In the genomic region with DNA sequence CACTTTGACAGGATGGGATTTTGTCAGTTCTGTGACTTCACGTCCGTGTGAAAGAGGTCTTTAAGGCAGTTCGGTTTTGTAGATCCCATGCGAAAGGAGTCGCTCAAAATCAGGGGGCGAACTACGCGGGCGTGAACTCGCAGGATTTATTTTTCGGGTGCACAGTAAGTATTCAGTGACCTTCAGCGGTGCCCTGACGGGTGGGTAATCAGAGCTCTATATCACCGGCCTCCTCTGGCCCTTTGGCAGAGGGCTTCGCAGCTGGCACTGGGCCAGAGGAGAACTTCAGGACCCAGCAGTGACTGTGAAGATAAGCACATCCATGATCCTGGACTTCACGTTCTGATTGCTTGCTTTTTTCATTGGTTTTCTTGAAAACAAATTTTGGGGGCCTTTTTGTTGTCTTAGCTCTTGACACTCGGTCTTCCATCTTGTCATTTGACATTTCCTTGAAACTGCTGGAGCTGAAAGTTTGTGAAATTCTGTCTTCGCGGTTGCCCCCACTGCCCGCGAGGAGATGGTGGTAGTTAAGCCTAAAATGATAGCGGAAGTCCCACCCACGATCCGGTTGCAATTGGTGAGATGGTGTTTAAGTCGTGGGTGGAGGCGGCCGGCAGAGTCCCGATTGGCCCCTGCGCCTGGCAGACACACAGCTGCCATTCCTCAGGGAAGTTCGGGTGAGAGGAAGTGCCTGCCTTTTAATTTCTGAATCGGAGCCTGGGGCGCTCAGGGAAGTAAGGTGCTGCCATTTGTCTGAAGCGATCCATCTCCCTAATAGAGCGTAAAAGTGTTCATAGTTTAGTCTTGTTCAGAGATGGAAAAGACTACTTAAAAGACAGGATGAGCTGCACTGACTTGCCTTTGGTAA, we compare ENCODE assay signal across 8 cellular contexts. TPM values are rescaled to one million over a fixed set of nuclear protein-coding genes. Genes with fewer than 3 reads are reported as not detected.
A peak's percentile ranks its signal among the peaks of the same experiment; 100 is the strongest.
DNase-seq lines count a peak whose midpoint lies in the region; ATAC-seq, FAIRE-seq and TF ChIP-seq lines count a peak whose summit lies in the region.

A gene (minus strand): TSS at position 535 of the 868 bp plus-strand sequence. CDS start 872 bp downstream, outside the sequence.

- peak; percentile 68 for FAIRE-seq in HepG2 (lab: Jason Lieb, UNC)

- peak; percentile 5 to 57; a peak in 2 of 4 replicates for TF ChIP-seq POLR2A in HepG2 (IDR thresholded peaks at IDR 0.05; ENCODE audit: insufficient read depth in 1 of 2, low read depth in 2 of 2, low read length in 2 of 2)

- peaks cover 76% of the 10 kb centered on the region for H3K79me2 ChIP-seq in HepG2 (ENCODE audit: insufficient read depth, low read length)

- in situ Hi-C loops in HepG2 (cut with HindIII; ENCODE audit: extremely low pct_ligation_motif_present, low pct_unique_long_range_greater_than_20kb): no loop called here

- H2AFZ ChIP-seq in HepG2 (ENCODE audit: low read length): no peak within 1 kb of the TSS

- peaks cover 1 to 75% (median 31%) of the 10 kb centered on the region in 11 experiments; a peak in 16 of 22 replicates for H4K20me1 ChIP-seq in BLaER1 treated with 17β-estradiol and CSF1 and Interleukin-3, amounts not matched to agents 10 nM and 100 nM
- H4K20me1 ChIP-seq in HepG2 (ENCODE audit: insufficient read depth, low read length): peaks cover 33% of the 10 kb centered on the region

- H3K9ac ChIP-seq in BLaER1 treated with 17β-estradiol and CSF1 and Interleukin-3, amounts not matched to agents 10 nM and 100 nM: peak within 1 kb of the TSS; percentile 87 to 98 (median 96)
- H3K9ac ChIP-seq in HepG2 (ENCODE audit: insufficient read depth, low read depth, low read length): peak within 1 kb of the TSS; percentile 95

- TSS peak; percentile 50 for BruUV-seq in HepG2 (replicated peaks; lab: Mats Ljungman, UMichigan)

- no peaks in the 10 kb centered on the region; a peak in 1 of 22 replicates for H3K9me3 ChIP-seq in BLaER1 treated with 17β-estradiol and CSF1 and Interleukin-3, amounts not matched to agents 10 nM and 100 nM (replicated peaks in 1 of 11)
- no peaks in the 10 kb centered on the region for H3K9me3 ChIP-seq in HepG2 (ENCODE audit: low read length)

- CTCF ChIA-PET in HepG2 (lab: Yijun Ruan, JAX; ENCODE audit: low intra/inter-chr PET ratio, low total read pairs): no interaction called here

- ATAC-seq in GM19351 (IDR thresholded peaks at IDR 0.05; ENCODE audit: unreplicated experiment) (peak; percentile 58), HG03521 (IDR thresholded peaks at IDR 0.05; ENCODE audit: unreplicated experiment) (peak; percentile 63), HepG2 (peak; percentile 89)

- under 1% methylated on average over 21 of the region's 34 CpGs for WGBS in HepG2 (ENCODE audit: low lambda C conversion rate)

- no peak for TF ChIP-seq EP300 in HepG2 (IDR thresholded peaks at IDR 0.05; ENCODE audit: low read depth in 2 of 2, low read length in 2 of 2)
- no peak for TF ChIP-seq EP300 in HepG2 (CRISPR knock-in tag; IDR thresholded peaks at IDR 0.05; ENCODE audit: borderline replicate concordance)

- peak within 1 kb of the TSS; percentile 80 to 97 (median 94) for H3K27ac ChIP-seq in BLaER1 treated with 17β-estradiol and CSF1 and Interleukin-3, amounts not matched to agents 10 nM and 100 nM
- H3K27ac ChIP-seq in HepG2 (ENCODE audit: extremely low read length, insufficient read depth, low read length): peak within 1 kb of the TSS; percentile 88

- peak; percentile 94 for DNase-seq in NCI-H748 treated with DMSO at 0.1 percent for 48 hours (lab: John Stamatoyannopoulos, UW)
- DNase-seq in activated CD4-positive, alpha-beta T cell treated with anti-CD3 and anti-CD28 coated beads, Interleukin-2, amount 50 U/mL, for 48 hours: peak; percentile 85 to 90
- peak; percentile 77 to 96 for DNase-seq in dermis microvascular lymphatic vessel endothelial cell (ENCODE audit: low read depth in 2 of 2)
- DNase-seq in HepG2 (ENCODE audit: low spot score): peak; percentile 91
- peak; percentile 79 for DNase-seq in stimulated activated CD4-positive, alpha-beta T cell treated with anti-CD3 and anti-CD28 coated beads, Interleukin-4, amount 100 ng/mL, for 1 hour

- H3K27me3 ChIP-seq in BLaER1 treated with 17β-estradiol and CSF1 and Interleukin-3, amounts not matched to agents 10 nM and 100 nM: no peaks in the 10 kb centered on the region
- H3K27me3 ChIP-seq in HepG2 (ENCODE audit: control insufficient read depth in 1 of 2, insufficient read depth in 2 of 2, low read length in 2 of 2): no peaks in the 10 kb centered on the region; a peak in 1 of 5 replicates

- peaks cover 29 to 62% (median 34%) of the 10 kb centered on the region in 10 experiments for H3K4me1 ChIP-seq in BLaER1 treated with 17β-estradiol and CSF1 and Interleukin-3, amounts not matched to agents 10 nM and 100 nM
- H3K4me1 ChIP-seq in HepG2 (ENCODE audit: insufficient read depth, low read length): peaks cover 57% of the 10 kb centered on the region

- TF ChIP-seq RAD21 in HepG2 (CRISPR knock-in tag; IDR thresholded peaks at IDR 0.05): no peak

- TF ChIP-seq CTCF in HepG2 (CRISPR knock-in tag; IDR thresholded peaks at IDR 0.05): no peak

- H3K36me3 ChIP-seq in BLaER1 treated with 17β-estradiol and CSF1 and Interleukin-3, amounts not matched to agents 10 nM and 100 nM: peaks cover 15 to 60% (median 41%) of the 10 kb centered on the region in 11 experiments
- peaks cover 2 to 4% of the 10 kb centered on the region in 2 experiments; a peak in 3 of 5 replicates for H3K36me3 ChIP-seq in HepG2 (replicated peaks in 1 of 2; ENCODE audit: control insufficient read depth in 1 of 2, insufficient read depth in 2 of 2, low read length in 2 of 2)

- POLR2A ChIA-PET in HepG2 (lab: Yijun Ruan, JAX): interaction anchor here (1.0 to 2.2 kb wide), 5 partner anchors 12 to 320 kb away, joined by 3 to 10 read pairs (median 5); a partner anchor contains a TSS

- H3K4me2 ChIP-seq in BLaER1 treated with 17β-estradiol and CSF1 and Interleukin-3, amounts not matched to agents 10 nM and 100 nM: peak within 1 kb of the TSS; percentile 80 to 97 (median 86)
- H3K4me2 ChIP-seq in HepG2 (ENCODE audit: low read depth, low read length): peak within 1 kb of the TSS; percentile 86

- H3K4me3 ChIP-seq in BLaER1 treated with 17β-estradiol and CSF1 and Interleukin-3, amounts not matched to agents 10 nM and 100 nM: peak within 1 kb of the TSS; percentile 86 to 100 (median 97)
- H3K4me3 ChIP-seq in HepG2 (replicated peaks in 1 of 3; ENCODE audit: insufficient read depth in 1 of 3, low read depth in 2 of 3, low read length in 3 of 3): peak within 1 kb of the TSS; percentile 95 to 99 (median 95)

- intact Hi-C loops in HepG2 (cut with micrococcal nuclease; ENCODE audit: unreplicated experiment): loop anchor here (5.0 kb wide), 2 partner anchors 114 to 141 kb away; no protein-coding TSS in a partner anchor

TF ChIP-seq in HepG2, 621 proteins besides CTCF, POLR2A, EP300 and RAD21 (continues in another document):
- TF ChIP-seq, protein P1, sequence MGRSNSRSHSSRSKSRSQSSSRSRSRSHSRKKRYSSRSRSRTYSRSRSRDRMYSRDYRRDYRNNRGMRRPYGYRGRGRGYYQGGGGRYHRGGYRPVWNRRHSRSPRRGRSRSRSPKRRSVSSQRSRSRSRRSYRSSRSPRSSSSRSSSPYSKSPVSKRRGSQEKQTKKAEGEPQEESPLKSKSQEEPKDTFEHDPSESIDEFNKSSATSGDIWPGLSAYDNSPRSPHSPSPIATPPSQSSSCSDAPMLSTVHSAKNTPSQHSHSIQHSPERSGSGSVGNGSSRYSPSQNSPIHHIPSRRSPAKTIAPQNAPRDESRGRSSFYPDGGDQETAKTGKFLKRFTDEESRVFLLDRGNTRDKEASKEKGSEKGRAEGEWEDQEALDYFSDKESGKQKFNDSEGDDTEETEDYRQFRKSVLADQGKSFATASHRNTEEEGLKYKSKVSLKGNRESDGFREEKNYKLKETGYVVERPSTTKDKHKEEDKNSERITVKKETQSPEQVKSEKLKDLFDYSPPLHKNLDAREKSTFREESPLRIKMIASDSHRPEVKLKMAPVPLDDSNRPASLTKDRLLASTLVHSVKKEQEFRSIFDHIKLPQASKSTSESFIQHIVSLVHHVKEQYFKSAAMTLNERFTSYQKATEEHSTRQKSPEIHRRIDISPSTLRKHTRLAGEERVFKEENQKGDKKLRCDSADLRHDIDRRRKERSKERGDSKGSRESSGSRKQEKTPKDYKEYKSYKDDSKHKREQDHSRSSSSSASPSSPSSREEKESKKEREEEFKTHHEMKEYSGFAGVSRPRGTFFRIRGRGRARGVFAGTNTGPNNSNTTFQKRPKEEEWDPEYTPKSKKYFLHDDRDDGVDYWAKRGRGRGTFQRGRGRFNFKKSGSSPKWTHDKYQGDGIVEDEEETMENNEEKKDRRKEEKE (IDR thresholded peaks at IDR 0.05): no peak
- no peak for TF ChIP-seq ZNF577 (CRISPR knock-in tag; IDR thresholded peaks at IDR 0.05; ENCODE audit: borderline replicate concordance, low read depth)
- TF ChIP-seq ZNF207 (IDR thresholded peaks at IDR 0.05; ENCODE audit: borderline replicate concordance): no peak
- no peak for TF ChIP-seq ZNF615 (CRISPR knock-in tag; IDR thresholded peaks at IDR 0.05; ENCODE audit: borderline replicate concordance)
- 0 out of 2 replicates have a peak, but pooled peaks have one; percentile 60 for TF ChIP-seq NFIC (IDR thresholded peaks at IDR 0.05; ENCODE audit: low read length)

RNA-seq across cellular contexts. Expression of the gene that starts here (rescaled TPM):
- 24.8 and 24.9 TPM in 2 replicates for total RNA-seq in dermis microvascular lymphatic vessel endothelial cell
- 32.0 and 34.6 TPM in 2 replicates for total RNA-seq in HepG2 (2016; rRNA removed; fragmentation: Illumina TruSeq; extraction: Trizol)
- total RNA-seq in HepG2 (2016; cell fraction: cytosol; rRNA removed; fragmentation: Illumina TruSeq; extraction: Trizol; ENCODE audit: low read depth): 63.1 and 65.2 TPM in 2 replicates
- 30.3 and 34.1 TPM in 2 replicates for total RNA-seq in HepG2 (2016; cell fraction: insoluble cytoplasmic fraction; rRNA removed; fragmentation: Illumina TruSeq; extraction: Trizol)
- total RNA-seq in HepG2 (2016; cell fraction: membrane; rRNA removed; fragmentation: Illumina TruSeq; extraction: Trizol): 105 and 109 TPM in 2 replicates
- total RNA-seq in HepG2 (2016; cell fraction: nucleus; rRNA removed; fragmentation: Illumina TruSeq; extraction: Trizol): 19.5 and 23.6 TPM in 2 replicates
- 23.8 and 28.2 TPM in 2 replicates for polyA plus RNA-seq in HepG2 (2011; rRNA removed)
- 19.2 and 21.3 TPM in 2 replicates for polyA plus RNA-seq in HepG2 (2011; cell fraction: cytosol; rRNA removed)
- 13.3 and 17.0 TPM in 2 replicates for polyA plus RNA-seq in HepG2 (2011; cell fraction: nucleus; rRNA removed)
- 16.2 and 23.6 TPM in 2 replicates for polyA plus RNA-seq in HepG2 (2012)
- polyA plus RNA-seq in HepG2 (2016; cell fraction: cytosol; fragmentation: Illumina TruSeq; extraction: Trizol; ENCODE audit: low read depth): 84.3 and 93.9 TPM in 2 replicates
- polyA plus RNA-seq in HepG2 (2016; cell fraction: insoluble cytoplasmic fraction; fragmentation: Illumina TruSeq; extraction: Trizol; ENCODE audit: low read depth): 36.9 and 39.3 TPM in 2 replicates
- polyA plus RNA-seq in HepG2 (2016; cell fraction: membrane; fragmentation: Illumina TruSeq; extraction: Trizol; ENCODE audit: low read depth): 109 and 110 TPM in 2 replicates
- 28.1 and 30.4 TPM in 2 replicates for polyA plus RNA-seq in HepG2 (2016; cell fraction: nucleus; fragmentation: Illumina TruSeq; extraction: Trizol; ENCODE audit: insufficient read depth, low read depth)
- polyA minus RNA-seq in HepG2 (2011; rRNA and poly(A)+ RNA removed; ENCODE audit: low replicate concordance): 19.7 and 40.4 TPM in 2 replicates
- polyA minus RNA-seq in HepG2 (2011; cell fraction: cytosol; rRNA and poly(A)+ RNA removed): 12.2 and 13.4 TPM in 2 replicates
- polyA minus RNA-seq in HepG2 (2011; cell fraction: nucleus; rRNA and poly(A)+ RNA removed): 30.3 and 39.2 TPM in 2 replicates

Comparison
In these comparisons a context has a peak if more than half of its experiments do, and no peak if none do; other contexts are left out.
1. Peak in every context shown above with its lines: DNase-seq, ATAC-seq, H3K4me3 ChIP-seq and H3K27ac ChIP-seq.